Comparison of ENCODE assay signal across 14 cellular contexts in genomic region chr2:181876614-181877063, GRCh38. TPM values are rescaled to one million over a fixed set of nuclear protein-coding genes. Genes with fewer than 3 reads are reported as not detected.
DNase-seq lines count a peak whose midpoint lies in the region; ATAC-seq, FAIRE-seq and TF ChIP-seq lines count a peak whose summit lies in the region.
"Had no signal": no experiment of that assay in that cellular context is flagged by ENCODE, and none has a peak within 500 bp of the region (broad histone marks: within the 10 kb centered on the region; RNA-seq: fewer than 3 reads in every experiment).

No MANE protein-coding gene starts in this region.

- H3K27me3 ChIP-seq in GM23338 (ENCODE audit: insufficient read depth) (no peaks in the 10 kb centered on the region), pancreas (no peaks in the 10 kb centered on the region)
- H3K27me3 ChIP-seq: body of pancreas had no signal

- no peaks in the 10 kb centered on the region for H3K9me3 ChIP-seq in pancreas
- H3K9me3 ChIP-seq: body of pancreas had no signal

- no peak for ATAC-seq in GM23338
- ATAC-seq in pancreas, result peak in 3 of 4 donors; percentile 11 to 39 (median 34)
- no peak for ATAC-seq in HG03025 (IDR thresholded peaks at IDR 0.05; ENCODE audit: low FRiP score, unreplicated experiment)
- no peak for ATAC-seq in HG02938 (IDR thresholded peaks at IDR 0.05; ENCODE audit: unreplicated experiment)
- ATAC-seq: body of pancreas; stimulated activated memory B cell treated with anti-CD40 and anti-IgM and Interleukin-4, amounts not matched to agents 10 μg/mL and 1 μg/mL and 100 μg/mL, for 72 hours; T-cell had no signal

- no peak overlapping the region for H3K27ac Mint-ChIP-seq in GM23338
- H3K27ac Mint-ChIP-seq: stimulated activated memory B cell treated with anti-CD40 and anti-IgM and Interleukin-4, amounts not matched to agents 10 μg/mL and 1 μg/mL and 100 μg/mL, for 72 hours; T-cell had no signal

- intact Hi-C loops in pancreas (cut with DNase I), result no loop called here

- H4K20me1 ChIP-seq in GM23338 (replicated peaks; ENCODE audit: insufficient read depth), result no peaks in the 10 kb centered on the region

- H3K36me3 Mint-ChIP-seq in GM23338 (ENCODE audit: low read depth), result no peaks in the 10 kb centered on the region
- H3K36me3 Mint-ChIP-seq: stimulated activated memory B cell treated with anti-CD40 and anti-IgM and Interleukin-4, amounts not matched to agents 10 μg/mL and 1 μg/mL and 100 μg/mL, for 72 hours; T-cell had no signal

- H3K4me1 ChIP-seq in GM23338 (ENCODE audit: insufficient read depth), result no peaks in the 10 kb centered on the region
- H3K4me1 ChIP-seq in pancreas, result peaks cover 0 to 37% (median 14%) of the 10 kb centered on the region in 3 donors

- H3K4me3 ChIP-seq in GM23338 (no peak overlapping the region), epithelial cell of esophagus (ENCODE audit: low read length) (no peak overlapping the region), pancreas (no peak overlapping the region)
- H3K4me3 ChIP-seq: body of pancreas had no signal

- no peak overlapping the region for H3K27ac ChIP-seq in GM23338 (ENCODE audit: low read depth)
- H3K27ac ChIP-seq in pancreas, result no peak overlapping the region

- H3K4me2 ChIP-seq in GM23338, result no peak overlapping the region

- H2AFZ ChIP-seq in GM23338, result peak overlapping the region; percentile 47; the same call in 1 of the 2 replicates

- no peaks in the 10 kb centered on the region for H3K9me2 ChIP-seq in GM23338 (ENCODE audit: insufficient read depth)

- no peak for FAIRE-seq in pancreas (lab: Jason Lieb, UNC)
- FAIRE-seq: frontal cortex had no signal

- peaks cover 4% of the 10 kb centered on the region; the same call in 2 of the 3 replicates for H3K4me1 Mint-ChIP-seq in GM23338
- H3K4me1 Mint-ChIP-seq: stimulated activated memory B cell treated with anti-CD40 and anti-IgM and Interleukin-4, amounts not matched to agents 10 μg/mL and 1 μg/mL and 100 μg/mL, for 72 hours; T-cell had no signal

- no peaks in the 10 kb centered on the region for H3K79me2 ChIP-seq in GM23338 (replicated peaks; ENCODE audit: insufficient read depth)

- TF ChIP-seq CTCF in GM23338 (conservative IDR thresholded peaks at IDR 0.05; ENCODE audit: low read depth in 2 of 2) (no peak), epithelial cell of esophagus (IDR thresholded peaks at IDR 0.05; ENCODE audit: insufficient read depth, low read depth, low read length, missing control alignments) (no peak), pancreas (IDR thresholded peaks at IDR 0.05) (no peak)

- 51 to 58% methylated on average over 2 of the region's 2 CpGs for WGBS in pancreas, 2 donors

- no peaks in the 10 kb centered on the region for H3F3A ChIP-seq in GM23338 (replicated peaks; ENCODE audit: low read depth)

- H3K9me3 Mint-ChIP-seq in GM23338, result no peaks in the 10 kb centered on the region
- H3K9me3 Mint-ChIP-seq: stimulated activated memory B cell treated with anti-CD40 and anti-IgM and Interleukin-4, amounts not matched to agents 10 μg/mL and 1 μg/mL and 100 μg/mL, for 72 hours; T-cell had no signal

- no peaks in the 10 kb centered on the region for H3K27me3 Mint-ChIP-seq in GM23338 (ENCODE audit: insufficient read depth, low read depth, poor library complexity)
- H3K27me3 Mint-ChIP-seq: stimulated activated memory B cell treated with anti-CD40 and anti-IgM and Interleukin-4, amounts not matched to agents 10 μg/mL and 1 μg/mL and 100 μg/mL, for 72 hours had no signal

- H3K4me3 Mint-ChIP-seq in GM23338, result no peak overlapping the region
- H3K4me3 Mint-ChIP-seq: stimulated activated memory B cell treated with anti-CD40 and anti-IgM and Interleukin-4, amounts not matched to agents 10 μg/mL and 1 μg/mL and 100 μg/mL, for 72 hours; T-cell had no signal

- DNase-seq in GM23338 (ENCODE audit: low spot score), result no peak
- peak; percentile 39 for DNase-seq in NCI-H69 (lab: John Stamatoyannopoulos, UW)
- peak; percentile 96 for DNase-seq in epithelial cell of esophagus (ENCODE audit: low read depth)
- DNase-seq in pancreas, result no peak
- DNase-seq in NCI-H187 treated with DMSO at 0.1 percent for 48 hours (lab: John Stamatoyannopoulos, UW), result no peak
- no peak for DNase-seq in NCI-H1048 (lab: John Stamatoyannopoulos, UW)
- DNase-seq: body of pancreas, DMS79 treated with DMSO at 0.1 percent for 48 hours, NCI-H2081 treated with DMSO at 0.1 percent for 48 hours, T-cell had no signal

- H3K36me3 ChIP-seq in GM23338 (ENCODE audit: insufficient read depth) (no peaks in the 10 kb centered on the region), pancreas (no peaks in the 10 kb centered on the region)

TF ChIP-seq in GM23338, 12 proteins besides CTCF, POLR2A, EP300 and RAD21:
- TF ChIP-seq ZNF462 (CRISPR knock-in tag; IDR thresholded peaks at IDR 0.05), result no peak
- TF ChIP-seq EZH2phosphoT487 (IDR thresholded peaks at IDR 0.05; ENCODE audit: unreplicated experiment), result no peak
- TF ChIP-seq CREB1 (CRISPR knock-in tag; IDR thresholded peaks at IDR 0.05; ENCODE audit: low read depth), result no peak
- no peak for TF ChIP-seq ZNF331 (CRISPR knock-in tag; IDR thresholded peaks at IDR 0.05; ENCODE audit: low read depth)
- TF ChIP-seq EZH2 (IDR thresholded peaks at IDR 0.05; ENCODE audit: low read depth, unreplicated experiment), result no peak

RNA-seq across cellular contexts. Expression of gene ITPRID2, which starts 14.9 kb away (rescaled TPM):
- total RNA-seq in GM23338 (2014; rRNA removed; shearing (Covaris generic)), result 10.4 and 12.0 TPM in 2 replicates
- polyA plus RNA-seq in GM23338 (2016; fragmentation: Nextera tagmentation; extraction: Ambion mirVana) (4.4 and 5.1 TPM in 2 replicates), pancreas (10 to 100 TPM; 85.6 to 99.0 TPM)
- 100 to 1,000 TPM; 304 to 497 (median 336) TPM for total RNA-seq in pancreas

Comparison
In these comparisons a context has a peak if more than half of its experiments do, and no peak if none do; other contexts are left out.
1. ATAC-seq: peak in pancreas (3 of 4); none in GM23338 (single experiment), HG03025 (single experiment) and HG02938 (single experiment).
2. DNase-seq: peak in NCI-H69 (single experiment) and epithelial cell of esophagus (single experiment); none in GM23338 (single experiment), pancreas (0 of 6), NCI-H187 treated with DMSO at 0.1 percent for 48 hours (single experiment) and NCI-H1048 (single experiment).
3. RNA of gene ITPRID2, which starts 14.9 kb away (total RNA-seq): 304 to 497 TPM in pancreas; 10.4 to 12.0 TPM in GM23338; every median in the first group is over 10 times any median in the second.